Comparison of ENCODE assay signal across 6 cellular contexts in the genomic region with DNA sequence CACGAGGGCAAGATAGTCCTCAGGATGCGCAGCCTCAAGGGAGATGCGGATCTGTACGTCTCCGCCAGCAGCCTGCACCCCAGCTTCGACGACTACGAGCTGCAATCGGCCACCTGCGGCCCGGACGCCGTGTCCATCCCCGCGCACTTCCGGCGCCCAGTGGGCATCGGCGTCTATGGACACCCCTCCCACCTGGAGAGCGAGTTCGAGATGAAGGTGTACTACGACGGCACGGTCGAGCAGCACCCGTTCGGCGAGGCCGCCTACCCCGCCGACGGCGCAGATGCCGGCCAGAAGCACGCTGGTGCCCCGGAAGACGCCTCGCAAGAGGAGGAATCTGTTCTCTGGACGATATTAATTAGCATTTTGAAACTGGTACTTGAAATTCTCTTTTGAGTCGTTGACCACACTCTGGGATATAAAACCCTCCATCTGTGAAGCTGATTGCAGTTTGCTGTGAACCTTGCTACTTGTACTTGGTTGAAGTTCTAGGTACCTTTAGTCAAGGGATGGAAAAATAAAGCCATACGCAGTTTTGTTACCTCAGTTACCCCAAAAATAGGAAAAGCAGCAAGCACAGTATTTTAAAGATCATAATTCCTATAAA. TPM values are rescaled to one million over a fixed set of nuclear protein-coding genes. Genes with fewer than 3 reads are reported as not detected.
A peak's percentile ranks its signal among the peaks of the same experiment; 100 is the strongest.
DNase-seq lines count a peak whose midpoint lies in the region; ATAC-seq and TF ChIP-seq lines count a peak whose summit lies in the region.

No MANE protein-coding gene starts in this region.

- peaks cover 17% of the 10 kb centered on the region for H3K36me3 ChIP-seq in CD4-positive, CD25-positive, alpha-beta regulatory T cell (ENCODE audit: control insufficient read depth, insufficient read depth, low read length)
- peaks cover 0 to 12% (median 0%) of the 10 kb centered on the region in 3 donors for H3K36me3 ChIP-seq in Peyer's patch
- peaks cover 0 to 13% of the 10 kb centered on the region in 2 donors for H3K36me3 ChIP-seq in duodenal mucosa (ENCODE audit: control insufficient read depth in 1 of 2, insufficient read depth in 2 of 2, low read length in 2 of 2)
- peaks cover 2% of the 10 kb centered on the region for H3K36me3 ChIP-seq in rectal smooth muscle tissue (ENCODE audit: control insufficient read depth, insufficient read depth, low read length)

- H3K4me1 Mint-ChIP-seq in CD4-positive, CD25-positive, alpha-beta regulatory T cell, result peaks cover 32 to 66% (median 51%) of the 10 kb centered on the region in 4 donors

- H3K4me3 ChIP-seq in CD4-positive, CD25-positive, alpha-beta regulatory T cell (ENCODE audit: low read depth, low read length), result peak overlapping the region; percentile 83
- H3K4me3 ChIP-seq in Peyer's patch (peak overlapping the region; percentile 80 to 97 (median 90)), duodenal mucosa (ENCODE audit: low read depth in 1 of 2, low read length in 2 of 2) (peak overlapping the region; percentile 90 to 97), rectal smooth muscle tissue (ENCODE audit: low read length) (peak overlapping the region; percentile 81)

- peaks cover 43% of the 10 kb centered on the region for H3K4me1 ChIP-seq in CD4-positive, CD25-positive, alpha-beta regulatory T cell (ENCODE audit: control insufficient read depth, insufficient read depth, low read length, poor library complexity, severe bottlenecking)
- H3K4me1 ChIP-seq in Peyer's patch (peaks cover 0 to 46% (median 9%) of the 10 kb centered on the region in 4 donors), duodenal mucosa (ENCODE audit: control insufficient read depth in 1 of 2, insufficient read depth in 2 of 2, low read length in 2 of 2) (peaks cover 29 to 44% of the 10 kb centered on the region in 2 donors), rectal smooth muscle tissue (ENCODE audit: control insufficient read depth, insufficient read depth, low read length) (peaks cover 23% of the 10 kb centered on the region)

- peak overlapping the region; percentile 98 for H3K27ac ChIP-seq in CD4-positive, CD25-positive, alpha-beta regulatory T cell (ENCODE audit: insufficient read depth, low read length, poor library complexity, severe bottlenecking)
- H3K27ac ChIP-seq in Peyer's patch (peak overlapping the region; percentile 93 to 98 (median 96)), duodenal mucosa (ENCODE audit: low read depth, low read length) (peak overlapping the region; percentile 97), rectal smooth muscle tissue (ENCODE audit: low read depth, low read length) (peak overlapping the region; percentile 97)

- H3K9ac ChIP-seq in duodenal mucosa (ENCODE audit: low read depth in 1 of 2, low read length in 2 of 2) (peak overlapping the region; percentile 84 to 89), rectal smooth muscle tissue (ENCODE audit: low read length) (peak overlapping the region; percentile 81)

- peaks cover 6% of the 10 kb centered on the region for H3K36me3 Mint-ChIP-seq in CD4-positive, CD25-positive, alpha-beta regulatory T cell

- H3K9me3 Mint-ChIP-seq in CD4-positive, CD25-positive, alpha-beta regulatory T cell, result no peaks in the 10 kb centered on the region

- ATAC-seq in CD4-positive, CD25-positive, alpha-beta regulatory T cell (ENCODE audit: low read depth in 2 of 2), result peak; percentile 3 to 9
- ATAC-seq in GM21825 (IDR thresholded peaks at IDR 0.05; ENCODE audit: unreplicated experiment), result peak; percentile 12

- no peak for TF ChIP-seq CTCF in Peyer's patch (IDR thresholded peaks at IDR 0.05)

- H3K4me3 Mint-ChIP-seq in CD4-positive, CD25-positive, alpha-beta regulatory T cell, result peak overlapping the region; percentile 89 to 100 (median 94)

- H3K27me3 Mint-ChIP-seq in CD4-positive, CD25-positive, alpha-beta regulatory T cell, result no peaks in the 10 kb centered on the region

- H3K9me3 ChIP-seq in CD4-positive, CD25-positive, alpha-beta regulatory T cell (ENCODE audit: control insufficient read depth in 2 of 2, low read length in 2 of 2), result no peaks in the 10 kb centered on the region
- H3K9me3 ChIP-seq in Peyer's patch, result no peaks in the 10 kb centered on the region
- H3K9me3 ChIP-seq in duodenal mucosa (ENCODE audit: control insufficient read depth in 1 of 2, low read length in 2 of 2), result no peaks in the 10 kb centered on the region

- H3K27me3 ChIP-seq in CD4-positive, CD25-positive, alpha-beta regulatory T cell (ENCODE audit: control insufficient read depth, insufficient read depth, low read length), result no peaks in the 10 kb centered on the region
- H3K27me3 ChIP-seq in Peyer's patch (no peaks in the 10 kb centered on the region), duodenal mucosa (ENCODE audit: control insufficient read depth in 1 of 2, insufficient read depth in 2 of 2, low read length in 2 of 2) (no peaks in the 10 kb centered on the region), rectal smooth muscle tissue (ENCODE audit: control insufficient read depth, insufficient read depth, low read length) (no peaks in the 10 kb centered on the region)

- H3K27ac Mint-ChIP-seq in CD4-positive, CD25-positive, alpha-beta regulatory T cell, result peak overlapping the region; percentile 95 to 98 (median 95)

- no peak for TF ChIP-seq POLR2A in Peyer's patch (IDR thresholded peaks at IDR 0.05)

- peak in 2 of 3 donors; percentile 59 to 67 for DNase-seq in CD4-positive, CD25-positive, alpha-beta regulatory T cell
- DNase-seq in Peyer's patch (peak in 2 of 3 donors; percentile 40 to 67), dermis blood vessel endothelial cell (no peak)

RNA-seq across cellular contexts. Expression of gene C6orf120, which starts 0.8 kb away (rescaled TPM):
- 18.2 TPM for total RNA-seq in CD4-positive, CD25-positive, alpha-beta regulatory T cell
- 10 to 100 TPM in 3 of 4 donors, 1 to 10 TPM in 1; 9.7 to 11.7 (median 11.0) TPM for polyA plus RNA-seq in CD4-positive, CD25-positive, alpha-beta regulatory T cell
- total RNA-seq in Peyer's patch (10 to 100 TPM; 19.0 to 41.5 (median 31.4) TPM), dermis blood vessel endothelial cell (27.1 and 36.2 TPM in 2 replicates)

RNA-seq across cellular contexts. Expression of gene WDR27, which starts 0.9 kb away (rescaled TPM):
- total RNA-seq in CD4-positive, CD25-positive, alpha-beta regulatory T cell, result 30.7 TPM
- polyA plus RNA-seq in CD4-positive, CD25-positive, alpha-beta regulatory T cell, result 1 to 10 TPM; 3.7 to 5.6 (median 4.5) TPM
- 100 to 1,000 TPM in 1 of 4 donors, 10 to 100 TPM in 3; 23.1 to 101 (median 75.8) TPM for total RNA-seq in Peyer's patch
- 21.0 and 39.5 TPM in 2 replicates for total RNA-seq in dermis blood vessel endothelial cell

RNA-seq across cellular contexts. Expression of gene PHF10, which starts 21.6 kb away (rescaled TPM):
- total RNA-seq in CD4-positive, CD25-positive, alpha-beta regulatory T cell, result 69.6 TPM
- polyA plus RNA-seq in CD4-positive, CD25-positive, alpha-beta regulatory T cell, result 10 to 100 TPM; 18.6 to 25.9 (median 20.2) TPM
- 10 to 100 TPM; 23.3 to 46.0 (median 30.6) TPM for total RNA-seq in Peyer's patch
- total RNA-seq in dermis blood vessel endothelial cell, result 44.9 and 53.2 TPM in 2 replicates

RNA-seq across cellular contexts. Expression of gene DYNLT2, which starts 48.6 kb away (rescaled TPM):
- total RNA-seq in CD4-positive, CD25-positive, alpha-beta regulatory T cell, result 3.9 TPM
- 1 to 10 TPM in 2 of 4 donors, under 1 TPM in 2; 0.48 to 1.1 (median 0.95) TPM for polyA plus RNA-seq in CD4-positive, CD25-positive, alpha-beta regulatory T cell
- total RNA-seq in Peyer's patch (1 to 10 TPM; 3.9 to 6.0 (median 4.0) TPM), dermis blood vessel endothelial cell (0.74 and 1.2 TPM in 2 replicates)

RNA-seq across cellular contexts. Expression of gene ERMARD, which starts 48.7 kb away (rescaled TPM):
- 27.3 TPM for total RNA-seq in CD4-positive, CD25-positive, alpha-beta regulatory T cell
- 10 to 100 TPM; 12.4 to 14.4 (median 13.5) TPM for polyA plus RNA-seq in CD4-positive, CD25-positive, alpha-beta regulatory T cell
- 10 to 100 TPM; 21.7 to 82.5 (median 32.6) TPM for total RNA-seq in Peyer's patch
- total RNA-seq in dermis blood vessel endothelial cell, result 18.2 and 21.5 TPM in 2 replicates
